In the genomic region with DNA sequence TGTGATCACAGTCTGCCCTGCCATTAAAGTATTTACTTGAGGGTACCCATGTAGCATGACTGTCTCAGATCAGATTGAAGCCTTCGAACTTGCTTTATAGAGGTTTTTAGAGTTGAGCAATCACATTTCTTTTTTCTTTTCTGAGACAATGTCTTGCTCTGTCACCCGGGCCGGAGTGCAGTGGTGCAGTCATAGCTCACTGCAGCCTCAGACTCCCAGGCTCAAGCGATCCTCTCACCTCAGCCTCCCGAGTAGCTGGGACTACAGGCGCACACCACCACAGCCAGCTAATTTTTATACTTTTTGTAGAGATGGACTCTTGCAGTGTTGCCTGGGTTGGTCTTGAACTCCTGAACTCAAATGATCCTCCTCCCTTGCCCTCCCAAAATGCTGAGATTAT, we compare ENCODE assay signal across 39 cellular contexts.
"Had no signal": no experiment of that assay in that cellular context is flagged by ENCODE, and none has a peak within 500 bp of the region (broad histone marks: within the 10 kb centered on the region; RNA-seq: fewer than 3 reads in every experiment).

No MANE protein-coding gene starts in this region.

- H3K9me3 ChIP-seq: adrenal gland, ascending aorta, body of pancreas, breast epithelium had no signal

- H3K27me3 ChIP-seq: adrenal gland, ascending aorta, body of pancreas, brain microvascular endothelial cell, breast epithelium, cardiac muscle cell had no signal

- H3K27ac ChIP-seq: adrenal gland, ascending aorta, body of pancreas, brain microvascular endothelial cell, breast epithelium, cardiac muscle cell had no signal

- H3K4me1 Mint-ChIP-seq: activated naive CD4-positive, alpha-beta T cell treated with anti-CD3 and anti-CD28 coated beads, Interleukin-2, amount 10 ng/mL, durations not matched to agents 7 days and 5 days; activated naive CD4-positive, alpha-beta T cell treated with anti-CD3 and anti-CD28 coated beads, Interleukin-2, amount 50 U/mL, for 24 hours; activated naive CD8-positive, alpha-beta T cell treated with anti-CD3 and anti-CD28 coated beads, Interleukin-2, amount 10 ng/mL, durations not matched to agents 7 days and 5 days; activated T-helper 17 cell treated with anti-CD3 and anti-CD28 coated beads, Interleukin-2, amount 50 U/mL, for 72 hours had no signal

- H3K4me3 Mint-ChIP-seq: activated naive CD4-positive, alpha-beta T cell treated with anti-CD3 and anti-CD28 coated beads for 36 hours; activated naive CD4-positive, alpha-beta T cell treated with anti-CD3 and anti-CD28 coated beads, Interleukin-2, amount 10 ng/mL, durations not matched to agents 7 days and 5 days; activated naive CD4-positive, alpha-beta T cell treated with anti-CD3 and anti-CD28 coated beads, Interleukin-2, amount 50 U/mL, for 24 hours; activated naive CD8-positive, alpha-beta T cell; activated naive CD8-positive, alpha-beta T cell treated with anti-CD3 and anti-CD28 coated beads, Interleukin-2, amount 10 ng/mL, durations not matched to agents 7 days and 5 days; activated T-cell treated with anti-CD3 and anti-CD28 coated beads, Interleukin-2, amount 50 U/mL, for 24 hours; activated T-cell treated with anti-CD3 and anti-CD28 coated beads, Interleukin-2, amount 50 U/mL, for 4 hours; activated T-cell treated with anti-CD3 and anti-CD28 coated beads, Interleukin-2, amount 50 U/mL, for 72 hours; activated T-helper 1 cell treated with anti-CD3 and anti-CD28 coated beads, Interleukin-12 subunit alpha, Interleukin-12 subunit beta, Interleukin-2, Interleukin-4 antibody, amounts not matched to agents 30 ng/mL and 10 ng/mL and 1 ng/mL, durations not matched to agents 14 hours and 24 hours and 36 hours; activated T-helper 17 cell treated with anti-CD3 and anti-CD28 coated beads, Interleukin-2, amount 50 U/mL, for 72 hours; brain; central memory CD8-positive, alpha-beta T cell had no signal

- FAIRE-seq: astrocyte, bronchial epithelial cell had no signal

- ATAC-seq: activated naive CD4-positive, alpha-beta T cell treated with anti-CD3 and anti-CD28 coated beads, Interleukin-2, amount 50 U/mL, for 72 hours; activated T-cell treated with anti-CD3 and anti-CD28 coated beads, Interleukin-2, amount 50 U/mL, for 4 hours; activated T-cell treated with anti-CD3 and anti-CD28 coated beads, Interleukin-2, amount 50 U/mL, for 72 hours; activated T-helper 17 cell treated with anti-CD3 and anti-CD28 coated beads, Interleukin-2, amount 50 U/mL, for 72 hours; body of pancreas had no signal

- H3K4me3 ChIP-seq: adrenal gland, ascending aorta, body of pancreas, breast epithelium, cardiac muscle cell had no signal

- H3K27ac Mint-ChIP-seq: activated naive CD4-positive, alpha-beta T cell treated with anti-CD3 and anti-CD28 coated beads for 36 hours; activated naive CD4-positive, alpha-beta T cell treated with anti-CD3 and anti-CD28 coated beads, Interleukin-2, amount 10 ng/mL, durations not matched to agents 7 days and 5 days; activated naive CD4-positive, alpha-beta T cell treated with anti-CD3 and anti-CD28 coated beads, Interleukin-2, amount 50 U/mL, for 24 hours; activated naive CD4-positive, alpha-beta T cell treated with anti-CD3 and anti-CD28 coated beads, Interleukin-2, amount 50 U/mL, for 72 hours; activated naive CD8-positive, alpha-beta T cell; activated naive CD8-positive, alpha-beta T cell treated with anti-CD3 and anti-CD28 coated beads, Interleukin-2, amount 10 ng/mL, durations not matched to agents 7 days and 5 days; activated T-cell treated with anti-CD3 and anti-CD28 coated beads, Interleukin-2, amount 50 U/mL, for 24 hours; activated T-cell treated with anti-CD3 and anti-CD28 coated beads, Interleukin-2, amount 50 U/mL, for 72 hours; activated T-helper 1 cell treated with anti-CD3 and anti-CD28 coated beads, Interleukin-12 subunit alpha, Interleukin-12 subunit beta, Interleukin-2, Interleukin-4 antibody, amounts not matched to agents 30 ng/mL and 10 ng/mL and 1 ng/mL, durations not matched to agents 14 hours and 24 hours and 36 hours; activated T-helper 17 cell treated with anti-CD3 and anti-CD28 coated beads, Interleukin-2, amount 50 U/mL, for 72 hours; activated T-helper 2 cell treated with anti-CD3 and anti-CD28 coated beads, Interferon-gamma antibody, Interleukin-2, Interleukin-4, amounts not matched to agents 10 μg/mL and 5 μg/mL and 100 μg/mL, durations not matched to agents 14 hours and 24 hours and 36 hours had no signal

- H3K27me3 Mint-ChIP-seq: activated naive CD8-positive, alpha-beta T cell treated with anti-CD3 and anti-CD28 coated beads, Interleukin-2, amount 10 ng/mL, durations not matched to agents 7 days and 5 days; brain had no signal

- H3K9me3 Mint-ChIP-seq: activated naive CD4-positive, alpha-beta T cell treated with anti-CD3 and anti-CD28 coated beads for 36 hours; activated naive CD4-positive, alpha-beta T cell treated with anti-CD3 and anti-CD28 coated beads, Interleukin-2, amount 10 ng/mL, durations not matched to agents 7 days and 5 days; activated naive CD4-positive, alpha-beta T cell treated with anti-CD3 and anti-CD28 coated beads, Interleukin-2, amount 50 U/mL, for 24 hours; activated naive CD4-positive, alpha-beta T cell treated with anti-CD3 and anti-CD28 coated beads, Interleukin-2, amount 50 U/mL, for 72 hours; activated naive CD8-positive, alpha-beta T cell treated with anti-CD3 and anti-CD28 coated beads, Interleukin-2, amount 10 ng/mL, durations not matched to agents 7 days and 5 days; activated T-cell treated with anti-CD3 and anti-CD28 coated beads, Interleukin-2, amount 50 U/mL, for 24 hours; activated T-cell treated with anti-CD3 and anti-CD28 coated beads, Interleukin-2, amount 50 U/mL, for 4 hours; activated T-cell treated with anti-CD3 and anti-CD28 coated beads, Interleukin-2, amount 50 U/mL, for 72 hours; activated T-helper 1 cell treated with anti-CD3 and anti-CD28 coated beads, Interleukin-12 subunit alpha, Interleukin-12 subunit beta, Interleukin-2, Interleukin-4 antibody, amounts not matched to agents 30 ng/mL and 10 ng/mL and 1 ng/mL, durations not matched to agents 14 hours and 24 hours and 36 hours; activated T-helper 17 cell treated with anti-CD3 and anti-CD28 coated beads, Interleukin-2, amount 50 U/mL, for 72 hours; activated T-helper 2 cell treated with anti-CD3 and anti-CD28 coated beads, Interferon-gamma antibody, Interleukin-2, Interleukin-4, amounts not matched to agents 10 μg/mL and 5 μg/mL and 100 μg/mL, durations not matched to agents 14 hours and 24 hours and 36 hours; central memory CD8-positive, alpha-beta T cell had no signal

- H3K36me3 Mint-ChIP-seq: activated naive CD4-positive, alpha-beta T cell treated with anti-CD3 and anti-CD28 coated beads, Interleukin-2, amount 10 ng/mL, durations not matched to agents 7 days and 5 days; activated naive CD4-positive, alpha-beta T cell treated with anti-CD3 and anti-CD28 coated beads, Interleukin-2, amount 50 U/mL, for 24 hours; activated naive CD4-positive, alpha-beta T cell treated with anti-CD3 and anti-CD28 coated beads, Interleukin-2, amount 50 U/mL, for 72 hours; activated naive CD8-positive, alpha-beta T cell; activated naive CD8-positive, alpha-beta T cell treated with anti-CD3 and anti-CD28 coated beads, Interleukin-2, amount 10 ng/mL, durations not matched to agents 7 days and 5 days had no signal

- DNase-seq: activated effector memory CD4-positive, alpha-beta T cell treated with anti-CD3 and anti-CD28 coated beads, Interleukin-2, amount 50 U/mL, for 16 hours; activated effector memory CD4-positive, alpha-beta T cell treated with Interleukin-2 at 50 U/mL for 16 hours; activated gamma-delta T cell; activated gamma-delta T cell treated with Interleukin-2 at 50 U/mL for 16 hours; activated naive CD4-positive, alpha-beta T cell; activated naive CD4-positive, alpha-beta T cell treated with anti-CD3 and anti-CD28 coated beads for 36 hours; activated naive CD4-positive, alpha-beta T cell treated with anti-CD3 and anti-CD28 coated beads, Interleukin-2, amount 10 ng/mL, durations not matched to agents 7 days and 5 days; activated naive CD4-positive, alpha-beta T cell treated with anti-CD3 and anti-CD28 coated beads, Interleukin-2, amount 50 U/mL, for 16 hours; activated naive CD4-positive, alpha-beta T cell treated with Interleukin-2 at 50 U/mL for 16 hours; activated naive CD8-positive, alpha-beta T cell treated with anti-CD3 and anti-CD28 coated beads, Interleukin-2, amount 10 ng/mL, durations not matched to agents 7 days and 5 days; activated T-cell treated with anti-CD3 and anti-CD28 coated beads for 4 hours; activated T-cell treated with anti-CD3 and anti-CD28 coated beads, Interleukin-2, amount 50 U/mL, for 1 hour; activated T-cell treated with anti-CD3 and anti-CD28 coated beads, Interleukin-2, amount 50 U/mL, for 24 hours; activated T-cell treated with anti-CD3 and anti-CD28 coated beads, Interleukin-2, amount 50 U/mL, for 4 hours; activated T-cell treated with anti-CD3 and anti-CD28 coated beads, Interleukin-2, amount 50 U/mL, for 48 hours; activated T-cell treated with anti-CD3 and anti-CD28 coated beads, Interleukin-2, amount 50 U/mL, for 72 hours; adrenal gland; amniotic stem cell; amygdala; anterior cingulate cortex; aorta; body of pancreas; brain microvascular endothelial cell; caudate nucleus; central memory CD4-positive, alpha-beta T cell; cerebellar nuclear complex had no signal

- H3K4me1 ChIP-seq: ascending aorta, body of pancreas, breast epithelium had no signal

- H3K36me3 ChIP-seq: adrenal gland, ascending aorta, brain microvascular endothelial cell, breast epithelium, cardiac muscle cell had no signal
